In the genomic region with DNA sequence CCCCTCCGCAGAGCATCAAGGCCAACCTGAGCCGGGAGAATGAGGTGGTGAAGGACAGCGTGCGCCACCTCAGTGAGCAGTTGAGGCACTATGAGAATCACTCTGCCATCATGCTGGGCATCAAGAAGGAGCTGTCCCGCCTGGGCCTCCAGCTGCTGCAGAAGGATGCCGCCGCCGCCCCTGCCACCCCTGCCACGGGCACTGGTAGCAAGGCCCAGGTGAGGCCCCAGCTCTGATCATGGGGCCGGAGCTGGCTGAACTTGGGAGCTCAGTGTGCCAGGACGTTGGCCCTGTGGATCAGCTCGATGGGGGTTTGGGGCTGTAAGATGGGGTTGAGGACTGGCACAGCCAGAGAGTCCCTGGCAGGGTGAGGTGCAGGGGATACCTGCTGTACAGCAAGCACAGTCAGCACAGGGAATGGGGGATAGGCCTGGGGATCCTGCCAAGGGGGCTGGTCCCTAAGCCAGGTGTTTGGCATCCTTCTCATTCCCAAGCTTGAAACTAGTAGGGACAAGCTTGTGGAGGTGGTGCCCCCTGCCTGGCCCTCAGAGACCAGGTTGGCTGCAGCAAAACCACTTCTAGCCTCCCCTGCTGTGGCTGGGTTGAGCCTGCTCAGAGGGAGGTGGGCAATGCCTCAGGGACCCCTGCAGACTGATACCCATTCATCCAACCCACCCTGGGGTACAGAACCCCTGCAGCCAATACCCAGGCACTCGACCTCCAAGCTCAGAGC, we compare ENCODE assay signal across 16 cellular contexts. TPM values are rescaled to one million over a fixed set of nuclear protein-coding genes. Genes with fewer than 3 reads are reported as not detected.
"Had no signal": no experiment of that assay in that cellular context is flagged by ENCODE, and none has a peak within 500 bp of the region (broad histone marks: within the 10 kb centered on the region; RNA-seq: fewer than 3 reads in every experiment).

No MANE protein-coding gene starts in this region.

- H3K4me3 Mint-ChIP-seq: activated CD8-positive, alpha-beta T cell treated with anti-CD3 and anti-CD28 coated beads for 36 hours; neural crest cell; stimulated activated effector memory CD8-positive, alpha-beta T cell treated with anti-CD3 and anti-CD28 coated beads, Interleukin-12 subunit alpha, Interleukin-12 subunit beta, amount 100 ng/mL, for 72 hours had no signal

- ATAC-seq: activated CD8-positive, alpha-beta T cell treated with anti-CD3 and anti-CD28 coated beads for 36 hours; gastrocnemius medialis; stimulated activated effector memory CD8-positive, alpha-beta T cell treated with anti-CD3 and anti-CD28 coated beads, Interleukin-12 subunit alpha, Interleukin-12 subunit beta, amount 100 ng/mL, for 72 hours had no signal

- DNase-seq: activated CD8-positive, alpha-beta memory T cell treated with anti-CD3 and anti-CD28 coated beads, Interleukin-2, amount 50 U/mL, for 4 hours; activated CD8-positive, alpha-beta T cell treated with anti-CD3 and anti-CD28 coated beads for 36 hours; aorta; gastrocnemius medialis; heart right ventricle; left ventricle myocardium superior; ovary; retina; small intestine; T-helper 9 cell; trophoblast cell had no signal

- H3K27me3 ChIP-seq: gastrocnemius medialis, heart right ventricle, ovary had no signal

- H3K27ac Mint-ChIP-seq: activated CD8-positive, alpha-beta T cell treated with anti-CD3 and anti-CD28 coated beads for 36 hours; stimulated activated effector memory CD8-positive, alpha-beta T cell treated with anti-CD3 and anti-CD28 coated beads, Interleukin-12 subunit alpha, Interleukin-12 subunit beta, amount 100 ng/mL, for 72 hours had no signal

- H3K36me3 ChIP-seq: gastrocnemius medialis, ovary had no signal

- H3K27ac ChIP-seq: gastrocnemius medialis, ovary had no signal

- H3K9me3 ChIP-seq: gastrocnemius medialis, heart right ventricle, ovary had no signal

- H3K4me1 Mint-ChIP-seq: neural crest cell; stimulated activated effector memory CD8-positive, alpha-beta T cell treated with anti-CD3 and anti-CD28 coated beads, Interleukin-12 subunit alpha, Interleukin-12 subunit beta, amount 100 ng/mL, for 72 hours had no signal

- H3K36me3 Mint-ChIP-seq: stimulated activated effector memory CD8-positive, alpha-beta T cell treated with anti-CD3 and anti-CD28 coated beads, Interleukin-12 subunit alpha, Interleukin-12 subunit beta, amount 100 ng/mL, for 72 hours had no signal

- H3K4me3 ChIP-seq: gastrocnemius medialis, heart right ventricle, ovary had no signal

- H3K9me3 Mint-ChIP-seq: activated CD8-positive, alpha-beta T cell treated with anti-CD3 and anti-CD28 coated beads for 36 hours; neural crest cell; stimulated activated effector memory CD8-positive, alpha-beta T cell treated with anti-CD3 and anti-CD28 coated beads, Interleukin-12 subunit alpha, Interleukin-12 subunit beta, amount 100 ng/mL, for 72 hours had no signal

RNA-seq across cellular contexts. Expression of a gene that starts 22.5 kb away (rescaled TPM):
- total RNA-seq: activated CD8-positive, alpha-beta T cell treated with anti-CD3 and anti-CD28 coated beads for 36 hours had no signal

RNA-seq across cellular contexts. Expression of a gene that starts 53.8 kb away (rescaled TPM):
- total RNA-seq: activated CD8-positive, alpha-beta T cell treated with anti-CD3 and anti-CD28 coated beads for 36 hours; aorta; gastrocnemius medialis; left ventricle myocardium superior; mesenteric fat pad; neural crest cell; subcutaneous adipose tissue had no signal
- polyA plus RNA-seq: keratinocyte, ovary, small intestine had no signal
